In the genomic region with DNA sequence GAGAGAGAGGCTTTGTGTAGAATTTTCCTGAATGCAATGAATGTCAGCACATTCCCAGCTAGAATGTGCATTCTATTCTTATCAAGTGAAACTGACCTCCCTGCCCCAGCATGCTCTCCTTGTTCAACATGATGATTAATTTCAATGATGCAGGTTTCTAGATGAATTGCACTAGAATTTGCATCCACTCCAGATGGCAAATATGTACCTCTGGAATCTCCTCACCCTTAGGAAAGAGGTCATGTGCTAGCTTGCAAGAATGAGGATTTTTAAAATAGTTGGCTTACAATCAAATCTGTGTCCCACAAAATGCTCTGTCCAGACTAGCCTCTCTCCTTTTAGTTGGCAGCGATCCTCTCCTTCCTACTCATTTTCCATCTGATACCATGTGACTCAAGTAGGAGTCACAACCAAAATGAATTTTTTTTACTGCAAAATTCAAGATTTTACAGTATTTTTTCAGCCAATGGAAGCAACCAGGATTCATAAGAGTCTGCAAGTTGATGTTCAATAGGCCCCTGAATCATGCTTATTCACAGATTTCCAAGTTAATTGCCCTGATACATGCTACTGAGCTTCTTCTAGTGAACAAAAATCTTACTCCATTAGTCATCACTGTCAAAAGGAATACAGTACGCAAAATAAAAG, we compare ENCODE assay signal across 10 cellular contexts. TPM values are rescaled to one million over a fixed set of nuclear protein-coding genes. Genes with fewer than 3 reads are reported as not detected.
A peak's percentile ranks its signal among the peaks of the same experiment; 100 is the strongest.
DNase-seq lines count a peak whose midpoint lies in the region; ATAC-seq and TF ChIP-seq lines count a peak whose summit lies in the region.
"Had no signal": no experiment of that assay in that cellular context is flagged by ENCODE, and none has a peak within 500 bp of the region (broad histone marks: within the 10 kb centered on the region; RNA-seq: fewer than 3 reads in every experiment).

No MANE protein-coding gene starts in this region.

- TF ChIP-seq CTCF in RWPE1 (conservative IDR thresholded peaks at IDR 0.05; ENCODE audit: low read depth) = no peak

- H3K27ac ChIP-seq in RWPE1 = peak overlapping the region; percentile 96
- H3K27ac ChIP-seq: 22Rv1, cardiac muscle cell had no signal

- no peak for ATAC-seq in GM21576 (IDR thresholded peaks at IDR 0.05; ENCODE audit: unreplicated experiment)

- POLR2A ChIA-PET in RWPE1 (lab: Yijun Ruan, JAX; ENCODE audit: low non-redundant PET) = interaction anchor here (0.5 kb wide), 1 partner anchor 347 kb away, joined by 4 read pairs; no protein-coding TSS in a partner anchor

- CTCF ChIA-PET in RWPE1 (lab: Yijun Ruan, JAX) = no interaction called here

- DNase-seq in DMS 273 (lab: John Stamatoyannopoulos, UW; ENCODE audit: unreplicated experiment) (peak; percentile 9), DMS 273 treated with DMSO at 0.1 percent for 48 hours (lab: John Stamatoyannopoulos, UW) (no peak), RWPE1 (ENCODE audit: low spot score) (peak; percentile 85), fibroblast of gingiva (ENCODE audit: low read depth) (peak; percentile 90), renal cortical epithelial cell (ENCODE audit: low read depth) (peak; percentile 86), NCI-H1930 (lab: John Stamatoyannopoulos, UW) (no peak)
- no peak for DNase-seq in effector CD8-positive, alpha-beta T cell (lab: John Stamatoyannopoulos, UW)

RNA-seq across cellular contexts. Expression of gene STAT4, which starts 21.0 kb away (rescaled TPM):
- total RNA-seq in renal cortical epithelial cell = 0.52 and 3.0 TPM in 2 replicates

Comparison
In these comparisons a context has a peak if more than half of its experiments do, and no peak if none do; other contexts are left out.
1. DNase-seq: peak in DMS 273 (single experiment), RWPE1 (single experiment), fibroblast of gingiva (single experiment) and renal cortical epithelial cell (single experiment); none in DMS 273 treated with DMSO at 0.1 percent for 48 hours (single experiment), NCI-H1930 (0 of 2) and effector CD8-positive, alpha-beta T cell (single experiment).